In genomic region chr2:208147759-208148158, GRCh38 we compare ENCODE assay signal across 2 cellular contexts.
TF ChIP-seq lines count a peak whose summit lies in the region.

No MANE protein-coding gene starts in this region.

TF ChIP-seq in SK-N-SH, 30 proteins besides CTCF, POLR2A, EP300 and RAD21:
- TF ChIP-seq MEF2A (IDR thresholded peaks at IDR 0.05; ENCODE audit: borderline replicate concordance, low read depth) (no peak), SMC3 (IDR thresholded peaks at IDR 0.05; ENCODE audit: low read depth, low read length) (no peak), YY1 (IDR thresholded peaks at IDR 0.05; ENCODE audit: low read depth) (no peak), GABPA (IDR thresholded peaks at IDR 0.05; ENCODE audit: low read depth) (no peak), TCF12 (IDR thresholded peaks at IDR 0.05) (no peak), SIN3A (IDR thresholded peaks at IDR 0.05; ENCODE audit: borderline replicate concordance, low read depth, low read length) (no peak), MXI1 (IDR thresholded peaks at IDR 0.05; ENCODE audit: low read depth, low read length) (no peak), MAX (IDR thresholded peaks at IDR 0.05; ENCODE audit: low read depth) (no peak), FOXM1 (IDR thresholded peaks at IDR 0.05; ENCODE audit: low read depth) (no peak), GATA2 (CRISPR knock-in tag; IDR thresholded peaks at IDR 0.05) (no peak), FOXJ3 (CRISPR knock-in tag; IDR thresholded peaks at IDR 0.05) (no peak), NRF1 (IDR thresholded peaks at IDR 0.05; ENCODE audit: low read depth, low read length) (no peak), FOSL2 (IDR thresholded peaks at IDR 0.05; ENCODE audit: borderline replicate concordance, low read depth) (no peak), NFIC (IDR thresholded peaks at IDR 0.05; ENCODE audit: borderline replicate concordance) (no peak), TEAD4 (IDR thresholded peaks at IDR 0.05; ENCODE audit: borderline replicate concordance, insufficient read depth) (no peak), TAF1 (IDR thresholded peaks at IDR 0.05; ENCODE audit: borderline replicate concordance, low read depth, low read length) (no peak)
- TF ChIP-seq, protein P1, sequence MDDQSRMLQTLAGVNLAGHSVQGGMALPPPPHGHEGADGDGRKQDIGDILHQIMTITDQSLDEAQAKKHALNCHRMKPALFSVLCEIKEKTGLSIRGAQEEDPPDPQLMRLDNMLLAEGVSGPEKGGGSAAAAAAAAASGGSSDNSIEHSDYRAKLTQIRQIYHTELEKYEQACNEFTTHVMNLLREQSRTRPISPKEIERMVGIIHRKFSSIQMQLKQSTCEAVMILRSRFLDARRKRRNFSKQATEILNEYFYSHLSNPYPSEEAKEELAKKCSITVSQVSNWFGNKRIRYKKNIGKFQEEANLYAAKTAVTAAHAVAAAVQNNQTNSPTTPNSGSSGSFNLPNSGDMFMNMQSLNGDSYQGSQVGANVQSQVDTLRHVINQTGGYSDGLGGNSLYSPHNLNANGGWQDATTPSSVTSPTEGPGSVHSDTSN (IDR thresholded peaks at IDR 0.05), result no peak
- TF ChIP-seq, protein P2, sequence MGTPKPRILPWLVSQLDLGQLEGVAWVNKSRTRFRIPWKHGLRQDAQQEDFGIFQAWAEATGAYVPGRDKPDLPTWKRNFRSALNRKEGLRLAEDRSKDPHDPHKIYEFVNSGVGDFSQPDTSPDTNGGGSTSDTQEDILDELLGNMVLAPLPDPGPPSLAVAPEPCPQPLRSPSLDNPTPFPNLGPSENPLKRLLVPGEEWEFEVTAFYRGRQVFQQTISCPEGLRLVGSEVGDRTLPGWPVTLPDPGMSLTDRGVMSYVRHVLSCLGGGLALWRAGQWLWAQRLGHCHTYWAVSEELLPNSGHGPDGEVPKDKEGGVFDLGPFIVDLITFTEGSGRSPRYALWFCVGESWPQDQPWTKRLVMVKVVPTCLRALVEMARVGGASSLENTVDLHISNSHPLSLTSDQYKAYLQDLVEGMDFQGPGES (IDR thresholded peaks at IDR 0.05; ENCODE audit: low read depth, low read length), result no peak

TF ChIP-seq in SK-N-SH treated with all-trans-retinoic acid at 6 μM for 48 hours, 23 proteins besides CTCF, POLR2A, EP300 and RAD21 (continued from another document):
- no peak for TF ChIP-seq CREB5 (CRISPR knock-in tag; IDR thresholded peaks at IDR 0.05; ENCODE audit: low read depth)
- no peak for TF ChIP-seq ESRRG (CRISPR knock-in tag; IDR thresholded peaks at IDR 0.05)
- TF ChIP-seq ARNTL (CRISPR knock-in tag; IDR thresholded peaks at IDR 0.05; ENCODE audit: borderline replicate concordance, low read depth), result no peak
- TF ChIP-seq, protein P3, sequence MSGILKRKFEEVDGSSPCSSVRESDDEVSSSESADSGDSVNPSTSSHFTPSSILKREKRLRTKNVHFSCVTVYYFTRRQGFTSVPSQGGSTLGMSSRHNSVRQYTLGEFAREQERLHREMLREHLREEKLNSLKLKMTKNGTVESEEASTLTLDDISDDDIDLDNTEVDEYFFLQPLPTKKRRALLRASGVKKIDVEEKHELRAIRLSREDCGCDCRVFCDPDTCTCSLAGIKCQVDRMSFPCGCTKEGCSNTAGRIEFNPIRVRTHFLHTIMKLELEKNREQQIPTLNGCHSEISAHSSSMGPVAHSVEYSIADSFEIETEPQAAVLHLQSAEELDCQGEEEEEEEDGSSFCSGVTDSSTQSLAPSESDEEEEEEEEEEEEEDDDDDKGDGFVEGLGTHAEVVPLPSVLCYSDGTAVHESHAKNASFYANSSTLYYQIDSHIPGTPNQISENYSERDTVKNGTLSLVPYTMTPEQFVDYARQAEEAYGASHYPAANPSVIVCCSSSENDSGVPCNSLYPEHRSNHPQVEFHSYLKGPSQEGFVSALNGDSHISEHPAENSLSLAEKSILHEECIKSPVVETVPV (CRISPR knock-in tag; IDR thresholded peaks at IDR 0.05), result no peak
- TF ChIP-seq CSDC2 (CRISPR knock-in tag; IDR thresholded peaks at IDR 0.05), result no peak
- no peak for TF ChIP-seq TOX (CRISPR knock-in tag; IDR thresholded peaks at IDR 0.05; ENCODE audit: borderline replicate concordance)
- TF ChIP-seq ZFP30 (CRISPR knock-in tag; IDR thresholded peaks at IDR 0.05), result no peak
- TF ChIP-seq ZNF8 (CRISPR knock-in tag; IDR thresholded peaks at IDR 0.05), result no peak
- TF ChIP-seq ISL1 (CRISPR knock-in tag; IDR thresholded peaks at IDR 0.05), result no peak
- no peak for TF ChIP-seq ZFP3 (CRISPR knock-in tag; IDR thresholded peaks at IDR 0.05)
- no peak for TF ChIP-seq ZNF70 (CRISPR knock-in tag; IDR thresholded peaks at IDR 0.05)
- TF ChIP-seq PATZ1 (CRISPR knock-in tag; IDR thresholded peaks at IDR 0.05; ENCODE audit: borderline replicate concordance), result no peak
- TF ChIP-seq, protein P4, sequence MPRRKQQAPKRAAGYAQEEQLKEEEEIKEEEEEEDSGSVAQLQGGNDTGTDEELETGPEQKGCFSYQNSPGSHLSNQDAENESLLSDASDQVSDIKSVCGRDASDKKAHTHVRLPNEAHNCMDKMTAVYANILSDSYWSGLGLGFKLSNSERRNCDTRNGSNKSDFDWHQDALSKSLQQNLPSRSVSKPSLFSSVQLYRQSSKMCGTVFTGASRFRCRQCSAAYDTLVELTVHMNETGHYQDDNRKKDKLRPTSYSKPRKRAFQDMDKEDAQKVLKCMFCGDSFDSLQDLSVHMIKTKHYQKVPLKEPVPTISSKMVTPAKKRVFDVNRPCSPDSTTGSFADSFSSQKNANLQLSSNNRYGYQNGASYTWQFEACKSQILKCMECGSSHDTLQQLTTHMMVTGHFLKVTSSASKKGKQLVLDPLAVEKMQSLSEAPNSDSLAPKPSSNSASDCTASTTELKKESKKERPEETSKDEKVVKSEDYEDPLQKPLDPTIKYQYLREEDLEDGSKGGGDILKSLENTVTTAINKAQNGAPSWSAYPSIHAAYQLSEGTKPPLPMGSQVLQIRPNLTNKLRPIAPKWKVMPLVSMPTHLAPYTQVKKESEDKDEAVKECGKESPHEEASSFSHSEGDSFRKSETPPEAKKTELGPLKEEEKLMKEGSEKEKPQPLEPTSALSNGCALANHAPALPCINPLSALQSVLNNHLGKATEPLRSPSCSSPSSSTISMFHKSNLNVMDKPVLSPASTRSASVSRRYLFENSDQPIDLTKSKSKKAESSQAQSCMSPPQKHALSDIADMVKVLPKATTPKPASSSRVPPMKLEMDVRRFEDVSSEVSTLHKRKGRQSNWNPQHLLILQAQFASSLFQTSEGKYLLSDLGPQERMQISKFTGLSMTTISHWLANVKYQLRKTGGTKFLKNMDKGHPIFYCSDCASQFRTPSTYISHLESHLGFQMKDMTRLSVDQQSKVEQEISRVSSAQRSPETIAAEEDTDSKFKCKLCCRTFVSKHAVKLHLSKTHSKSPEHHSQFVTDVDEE (CRISPR knock-in tag; IDR thresholded peaks at IDR 0.05), result no peak
- no peak for TF ChIP-seq GLIS3 (CRISPR knock-in tag; IDR thresholded peaks at IDR 0.05)
- no peak for TF ChIP-seq OSR1 (CRISPR knock-in tag; IDR thresholded peaks at IDR 0.05)
